14 cellular contexts compared by ENCODE assay signal in genomic region chr2:25265802-25266201, GRCh38.
A peak's percentile ranks its signal among the peaks of the same experiment; 100 is the strongest.
DNase-seq lines count a peak whose midpoint lies in the region; ATAC-seq and TF ChIP-seq lines count a peak whose summit lies in the region.
"Had no signal": no experiment of that assay in that cellular context is flagged by ENCODE, and none has a peak within 500 bp of the region (broad histone marks: within the 10 kb centered on the region; RNA-seq: fewer than 3 reads in every experiment).

No MANE protein-coding gene starts in this region.

- H3K27ac ChIP-seq in HEK293 (ENCODE audit: extremely low read depth, low read depth, low read length): no peak overlapping the region
- H3K27ac ChIP-seq in foreskin keratinocyte: no peak overlapping the region
- H3K27ac ChIP-seq: sigmoid colon, SJSA1, upper lobe of left lung had no signal

- CTCF ChIA-PET in activated naive CD4-positive, alpha-beta T cell treated with anti-CD3 and anti-CD28 coated beads for 36 hours (lab: Charles Lee): interaction anchor here (0.9 kb wide), 1 partner anchor 15 kb away, joined by 3 read pairs; no protein-coding TSS in a partner anchor
- CTCF ChIA-PET in HEK293 (lab: Yijun Ruan, JAX): interaction anchor here (1.0 kb wide), 1 partner anchor 37 kb away, joined by 4 read pairs; no protein-coding TSS in a partner anchor

- peaks cover 0 to 26% of the 10 kb centered on the region in 2 experiments; a peak in 2 of 3 replicates for H3K36me3 ChIP-seq in HEK293 (ENCODE audit: control insufficient read depth in 2 of 2, insufficient read depth in 1 of 2, low read length in 2 of 2)
- H3K36me3 ChIP-seq: SJSA1 had no signal

- TF ChIP-seq CTCF in HEK293 (tag by site-specific recombination; IDR thresholded peaks at IDR 0.05) (no peak), foreskin keratinocyte (conservative IDR thresholded peaks at IDR 0.05) (no peak)

- H3K27me3 ChIP-seq in foreskin keratinocyte: no peaks in the 10 kb centered on the region
- H3K27me3 ChIP-seq: sigmoid colon, SJSA1, upper lobe of left lung had no signal

- DNase-seq in activated naive CD4-positive, alpha-beta T cell treated with Interleukin-2 at 50 U/mL for 16 hours: peak; percentile 20
- DNase-seq in activated naive CD4-positive, alpha-beta T cell treated with anti-CD3 and anti-CD28 coated beads for 36 hours: no peak
- DNase-seq in renal cortical epithelial cell (ENCODE audit: low read depth) (peak; percentile 49), CD1c-positive myeloid dendritic cell (ENCODE audit: extremely low spot score) (no peak), foreskin keratinocyte (no peak)
- DNase-seq: activated CD4-positive, alpha-beta memory T cell treated with anti-CD3 and anti-CD28 coated beads for 36 hours; mesendoderm; NCI-H2227 treated with DMSO at 0.1 percent for 48 hours; sigmoid colon had no signal

- H3K36me3 Mint-ChIP-seq in activated naive CD4-positive, alpha-beta T cell treated with anti-CD3 and anti-CD28 coated beads for 36 hours (ENCODE audit: low read depth): peaks cover 44% of the 10 kb centered on the region
- H3K36me3 Mint-ChIP-seq in activated naive CD4-positive, alpha-beta T cell treated with anti-CD3 and anti-CD28 coated beads, Interleukin-2, amount 50 U/mL, for 24 hours: peaks cover 16% of the 10 kb centered on the region

- no peaks in the 10 kb centered on the region for H3K27me3 Mint-ChIP-seq in activated naive CD4-positive, alpha-beta T cell treated with anti-CD3 and anti-CD28 coated beads for 36 hours (ENCODE audit: low read depth)
- H3K27me3 Mint-ChIP-seq in activated naive CD4-positive, alpha-beta T cell treated with anti-CD3 and anti-CD28 coated beads, Interleukin-2, amount 50 U/mL, for 24 hours: no peaks in the 10 kb centered on the region
- H3K27me3 Mint-ChIP-seq: activated CD4-positive, alpha-beta memory T cell treated with anti-CD3 and anti-CD28 coated beads for 36 hours had no signal

- ATAC-seq in foreskin keratinocyte (no peak), HG02981 (IDR thresholded peaks at IDR 0.05; ENCODE audit: unreplicated experiment) (no peak)

- no peak overlapping the region for H3K4me3 ChIP-seq in HEK293 (ENCODE audit: low read depth, low read length)
- H3K4me3 ChIP-seq: sigmoid colon, SJSA1, upper lobe of left lung had no signal

- H3K9me3 ChIP-seq in HEK293 (ENCODE audit: control insufficient read depth, insufficient read depth, low read depth, low read length): no peaks in the 10 kb centered on the region
- H3K9me3 ChIP-seq: sigmoid colon, SJSA1, upper lobe of left lung had no signal

- H3K4me1 ChIP-seq in HEK293 (ENCODE audit: control insufficient read depth, insufficient read depth, low read length) (peaks cover 5% of the 10 kb centered on the region; the same call in 1 of the 2 replicates), foreskin keratinocyte (no peaks in the 10 kb centered on the region)
- H3K4me1 ChIP-seq: sigmoid colon, SJSA1 had no signal

- H3K27ac Mint-ChIP-seq in activated naive CD4-positive, alpha-beta T cell treated with anti-CD3 and anti-CD28 coated beads for 36 hours: no peak overlapping the region
- peak overlapping the region; percentile 8 for H3K27ac Mint-ChIP-seq in activated naive CD4-positive, alpha-beta T cell treated with anti-CD3 and anti-CD28 coated beads, Interleukin-2, amount 50 U/mL, for 24 hours

- intact Hi-C loops in activated naive CD4-positive, alpha-beta T cell treated with anti-CD3 and anti-CD28 coated beads for 36 hours (cut with micrococcal nuclease): no loop called here

- H3K4me3 Mint-ChIP-seq in activated naive CD4-positive, alpha-beta T cell treated with anti-CD3 and anti-CD28 coated beads for 36 hours: no peak overlapping the region
- peak overlapping the region; percentile 33 for H3K4me3 Mint-ChIP-seq in activated naive CD4-positive, alpha-beta T cell treated with anti-CD3 and anti-CD28 coated beads, Interleukin-2, amount 50 U/mL, for 24 hours
- H3K4me3 Mint-ChIP-seq: activated CD4-positive, alpha-beta memory T cell treated with anti-CD3 and anti-CD28 coated beads for 36 hours had no signal

- peaks cover 42% of the 10 kb centered on the region for H3K4me1 Mint-ChIP-seq in activated naive CD4-positive, alpha-beta T cell treated with anti-CD3 and anti-CD28 coated beads for 36 hours (ENCODE audit: low read depth)
- peaks cover 72% of the 10 kb centered on the region for H3K4me1 Mint-ChIP-seq in activated naive CD4-positive, alpha-beta T cell treated with anti-CD3 and anti-CD28 coated beads, Interleukin-2, amount 50 U/mL, for 24 hours

- no peaks in the 10 kb centered on the region for H3K9me3 Mint-ChIP-seq in activated naive CD4-positive, alpha-beta T cell treated with anti-CD3 and anti-CD28 coated beads for 36 hours
- no peaks in the 10 kb centered on the region for H3K9me3 Mint-ChIP-seq in activated naive CD4-positive, alpha-beta T cell treated with anti-CD3 and anti-CD28 coated beads, Interleukin-2, amount 50 U/mL, for 24 hours
- H3K9me3 Mint-ChIP-seq: activated CD4-positive, alpha-beta memory T cell treated with anti-CD3 and anti-CD28 coated beads for 36 hours had no signal

- POLR2A ChIA-PET in HEK293 (lab: Yijun Ruan, JAX): no interaction called here

TF ChIP-seq in HEK293, 187 proteins besides CTCF, POLR2A, EP300 and RAD21 (continues in another document):
- TF ChIP-seq ZNF501 (tag by site-specific recombination; IDR thresholded peaks at IDR 0.05) (no peak), ZNF157 (tag by site-specific recombination; IDR thresholded peaks at IDR 0.05) (no peak), ZNF19 (tag by site-specific recombination; IDR thresholded peaks at IDR 0.05; ENCODE audit: low read depth) (no peak), SALL2 (tag by site-specific recombination; IDR thresholded peaks at IDR 0.05; ENCODE audit: borderline replicate concordance) (no peak), ZNF391 (tag by site-specific recombination; IDR thresholded peaks at IDR 0.05; ENCODE audit: borderline replicate concordance, low read depth) (no peak), ZNF677 (tag by site-specific recombination; IDR thresholded peaks at IDR 0.05) (no peak), ZNF133 (tag by site-specific recombination; IDR thresholded peaks at IDR 0.05) (no peak), ZFP37 (tag by site-specific recombination; IDR thresholded peaks at IDR 0.05) (no peak), ZNF362 (tag by site-specific recombination; IDR thresholded peaks at IDR 0.05) (no peak), ZEB2 (tag by site-specific recombination; IDR thresholded peaks at IDR 0.05) (no peak), ZNF610 (tag by site-specific recombination; IDR thresholded peaks at IDR 0.05; ENCODE audit: borderline replicate concordance) (no peak), ZBTB21 (tag by site-specific recombination; IDR thresholded peaks at IDR 0.05) (no peak), ZNF513 (tag by site-specific recombination; IDR thresholded peaks at IDR 0.05) (no peak), ZNF24 (tag by site-specific recombination; IDR thresholded peaks at IDR 0.05) (no peak)
- TF ChIP-seq, protein P1, sequence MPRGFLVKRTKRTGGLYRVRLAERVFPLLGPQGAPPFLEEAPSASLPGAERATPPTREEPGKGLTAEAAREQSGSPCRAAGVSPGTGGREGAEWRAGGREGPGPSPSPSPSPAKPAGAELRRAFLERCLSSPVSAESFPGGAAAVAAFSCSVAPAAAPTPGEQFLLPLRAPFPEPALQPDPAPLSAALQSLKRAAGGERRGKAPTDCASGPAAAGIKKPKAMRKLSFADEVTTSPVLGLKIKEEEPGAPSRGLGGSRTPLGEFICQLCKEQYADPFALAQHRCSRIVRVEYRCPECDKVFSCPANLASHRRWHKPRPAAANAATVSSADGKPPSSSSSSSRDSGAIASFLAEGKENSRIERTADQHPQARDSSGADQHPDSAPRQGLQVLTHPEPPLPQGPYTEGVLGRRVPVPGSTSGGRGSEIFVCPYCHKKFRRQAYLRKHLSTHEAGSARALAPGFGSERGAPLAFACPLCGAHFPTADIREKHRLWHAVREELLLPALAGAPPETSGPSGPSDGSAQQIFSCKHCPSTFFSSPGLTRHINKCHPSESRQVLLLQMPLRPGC (tag by site-specific recombination; IDR thresholded peaks at IDR 0.05): no peak
- TF ChIP-seq, protein P2, sequence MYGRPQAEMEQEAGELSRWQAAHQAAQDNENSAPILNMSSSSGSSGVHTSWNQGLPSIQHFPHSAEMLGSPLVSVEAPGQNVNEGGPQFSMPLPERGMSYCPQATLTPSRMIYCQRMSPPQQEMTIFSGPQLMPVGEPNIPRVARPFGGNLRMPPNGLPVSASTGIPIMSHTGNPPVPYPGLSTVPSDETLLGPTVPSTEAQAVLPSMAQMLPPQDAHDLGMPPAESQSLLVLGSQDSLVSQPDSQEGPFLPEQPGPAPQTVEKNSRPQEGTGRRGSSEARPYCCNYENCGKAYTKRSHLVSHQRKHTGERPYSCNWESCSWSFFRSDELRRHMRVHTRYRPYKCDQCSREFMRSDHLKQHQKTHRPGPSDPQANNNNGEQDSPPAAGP (tag by site-specific recombination; IDR thresholded peaks at IDR 0.05): no peak

Comparison
In these comparisons a context has a peak if more than half of its experiments do, and no peak if none do; other contexts are left out.
1. DNase-seq: peak in activated naive CD4-positive, alpha-beta T cell treated with Interleukin-2 at 50 U/mL for 16 hours (single experiment) and renal cortical epithelial cell (single experiment); none in activated naive CD4-positive, alpha-beta T cell treated with anti-CD3 and anti-CD28 coated beads for 36 hours (single experiment), CD1c-positive myeloid dendritic cell (single experiment) and foreskin keratinocyte (0 of 2).